In the genomic region with DNA sequence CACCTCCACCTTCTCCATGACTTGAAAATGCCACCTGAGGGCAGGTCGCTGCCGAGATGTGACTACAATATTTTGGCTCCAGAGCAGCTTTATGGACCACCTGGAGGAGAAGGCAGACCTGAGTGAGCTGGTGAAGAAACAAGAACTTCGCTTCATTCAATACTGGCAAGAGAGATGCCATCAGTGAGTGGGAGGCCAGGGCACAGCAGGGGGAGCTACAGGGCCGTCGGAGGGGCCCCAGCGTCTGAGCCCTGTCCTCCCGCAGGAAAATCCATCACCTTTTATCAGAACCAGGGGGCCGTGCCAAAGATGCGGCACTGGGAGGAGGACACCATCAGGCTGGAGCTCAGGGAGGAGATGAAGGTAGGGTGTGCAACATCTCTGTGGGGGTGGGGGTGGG, we compare ENCODE assay signal across 12 cellular contexts. TPM values are rescaled to one million over a fixed set of nuclear protein-coding genes. Genes with fewer than 3 reads are reported as not detected.
DNase-seq lines count a peak whose midpoint lies in the region; ATAC-seq and TF ChIP-seq lines count a peak whose summit lies in the region.
"Not testable (repeated sequence)": the region's sequence is repeated elsewhere in the genome, so short reads cannot be mapped to it uniquely, and the experiment has no call there.
"Had no signal": no experiment of that assay in that cellular context is flagged by ENCODE, and none has a peak within 500 bp of the region (broad histone marks: within the 10 kb centered on the region; RNA-seq: fewer than 3 reads in every experiment).

No MANE protein-coding gene starts in this region.

- H3K27ac ChIP-seq in GM23338 (ENCODE audit: low read depth); WERI-Rb-1; endodermal cell (ENCODE audit: low read depth, low read length); left ventricle myocardium inferior (replicated peaks); thoracic aorta: not testable (repeated sequence)

- ATAC-seq in GM23338; thoracic aorta (ENCODE audit: insufficient number of reproducible peaks, low FRiP score, low read depth): not testable (repeated sequence)

- not testable (repeated sequence) for H3K27me3 ChIP-seq in GM23338 (ENCODE audit: insufficient read depth); WERI-Rb-1 (ENCODE audit: insufficient read depth, low read depth, severe bottlenecking); endodermal cell (ENCODE audit: control insufficient read depth, insufficient read depth, low read length, poor library complexity, severe bottlenecking); left ventricle myocardium inferior (ENCODE audit: low read depth); thoracic aorta (replicated peaks; ENCODE audit: insufficient read depth)

- H2AFZ ChIP-seq in GM23338, result not testable (repeated sequence)

- H3K9ac ChIP-seq in endodermal cell (ENCODE audit: extremely low read depth, low read length, poor library complexity, severe bottlenecking), result not testable (repeated sequence)

- not testable (repeated sequence) for H4K20me1 ChIP-seq in GM23338 (replicated peaks; ENCODE audit: insufficient read depth)

- not testable (repeated sequence) for H3K9me3 ChIP-seq in WERI-Rb-1 (ENCODE audit: severe bottlenecking); endodermal cell (ENCODE audit: control insufficient read depth, low read length); left ventricle myocardium inferior (replicated peaks); thoracic aorta

- H3K36me3 ChIP-seq in GM23338 (ENCODE audit: insufficient read depth); WERI-Rb-1; endodermal cell (ENCODE audit: control insufficient read depth, insufficient read depth, low read length); left ventricle myocardium inferior; thoracic aorta: not testable (repeated sequence)

- DNase-seq in GM23338 (ENCODE audit: low spot score); LNCaP clone FGC (ENCODE audit: low read depth); endodermal cell; left ventricle myocardium inferior; thoracic aorta (ENCODE audit: low spot score): not testable (repeated sequence)
- DNase-seq in WERI-Rb-1, result peak; percentile 16

- H3K27me3 Mint-ChIP-seq in GM23338 (ENCODE audit: insufficient read depth, low read depth, poor library complexity); endodermal cell (ENCODE audit: insufficient read depth): not testable (repeated sequence)

- not testable (repeated sequence) for H3K4me3 Mint-ChIP-seq in GM23338, endodermal cell

- H3K4me1 Mint-ChIP-seq in GM23338, endodermal cell: not testable (repeated sequence)

- not testable (repeated sequence) for H3K4me1 ChIP-seq in GM23338 (ENCODE audit: insufficient read depth); endodermal cell (ENCODE audit: control insufficient read depth, insufficient read depth, low read length); left ventricle myocardium inferior; thoracic aorta (ENCODE audit: control insufficient read depth in 1 of 2, low read depth in 2 of 2)

- H3K4me3 ChIP-seq in GM23338; LNCaP clone FGC (ENCODE audit: low read depth, low read length); WERI-Rb-1 (ENCODE audit: low read depth, low read length); endodermal cell (ENCODE audit: low read length); left ventricle myocardium inferior; thoracic aorta: not testable (repeated sequence)

- H3K27ac Mint-ChIP-seq in GM23338, endodermal cell: not testable (repeated sequence)

- not testable (repeated sequence) for H3K79me2 ChIP-seq in GM23338 (replicated peaks; ENCODE audit: insufficient read depth)

- H3K9me3 Mint-ChIP-seq in GM23338, endodermal cell: not testable (repeated sequence)

- not testable (repeated sequence) for H3K4me2 ChIP-seq in GM23338

- H3K36me3 Mint-ChIP-seq in GM23338 (ENCODE audit: low read depth); endodermal cell (ENCODE audit: low read depth): not testable (repeated sequence)

- H3F3A ChIP-seq in GM23338 (replicated peaks; ENCODE audit: low read depth), result not testable (repeated sequence)

- 78% methylated on average over 3 of the region's 9 CpGs; no CpG with 5 or more reads in 1 of the 2 experiments for WGBS in endodermal cell (ENCODE audit: insufficient coverage in 1 of 2, insufficient read length in 1 of 2), 2 experiments

- intact Hi-C loops in left ventricle myocardium inferior (cut with micrococcal nuclease), result not testable (repeated sequence)

- not testable (repeated sequence) for H3K9me2 ChIP-seq in GM23338 (ENCODE audit: insufficient read depth)

- TF ChIP-seq CTCF in GM23338 (conservative IDR thresholded peaks at IDR 0.05; ENCODE audit: low read depth in 2 of 2), result peak; percentile 26; a peak in 2 of 4 replicates
- TF ChIP-seq CTCF in LNCaP clone FGC (IDR thresholded peaks at IDR 0.05; ENCODE audit: control insufficient read depth, extremely low read depth, insufficient read depth), result 0 out of 2 replicates have a peak, but pooled peaks have one; percentile 8
- peak; percentile 6; the same call in 1 of the 2 replicates for TF ChIP-seq CTCF in WERI-Rb-1 (IDR thresholded peaks at IDR 0.05; ENCODE audit: low read depth, low read length)
- peak; percentile 51 for TF ChIP-seq CTCF in endodermal cell (conservative IDR thresholded peaks at IDR 0.05)
- peak; percentile 55 for TF ChIP-seq CTCF in left ventricle myocardium inferior (IDR thresholded peaks at IDR 0.05; ENCODE audit: borderline replicate concordance)
- peak; percentile 53 for TF ChIP-seq CTCF in thoracic aorta (IDR thresholded peaks at IDR 0.05)

RNA-seq across cellular contexts. Expression of a gene that starts 9.7 kb away (rescaled TPM):
- total RNA-seq in GM23338 (2014; rRNA removed; shearing (Covaris generic)), result not detected in 2 replicates
- polyA plus RNA-seq in GM23338 (2016; fragmentation: Nextera tagmentation; extraction: Ambion mirVana), result 0.05 TPM in 1 of 2 replicates, not detected in the other
- total RNA-seq in endodermal cell, result under 1 TPM in 1 of 2 donors, not detected in 1; 0.07 TPM
- polyA plus RNA-seq in endodermal cell (2013, experiment 1 of 2), result not detected
- not detected for polyA plus RNA-seq in endodermal cell (2013, experiment 2 of 2)
- total RNA-seq in left ventricle myocardium inferior, result 0.33 TPM
- under 1 TPM; 0.14 to 0.42 TPM for total RNA-seq in thoracic aorta
- total RNA-seq: A673, Daoy, G401 had no signal
- polyA plus RNA-seq: CD4-positive, alpha-beta memory T cell had no signal

RNA-seq across cellular contexts. Expression of a gene that starts 30.3 kb away (rescaled TPM):
- not detected in 2 replicates for total RNA-seq in GM23338 (2014; rRNA removed; shearing (Covaris generic))
- not detected in 2 replicates for polyA plus RNA-seq in GM23338 (2016; fragmentation: Nextera tagmentation; extraction: Ambion mirVana)
- not detected for total RNA-seq in endodermal cell
- not detected for polyA plus RNA-seq in endodermal cell (2013, experiment 1 of 2)
- not detected for polyA plus RNA-seq in endodermal cell (2013, experiment 2 of 2)
- total RNA-seq in left ventricle myocardium inferior, result not detected
- total RNA-seq in thoracic aorta, result not detected
- total RNA-seq: A673; Calu3; CD4-positive, alpha-beta memory T cell; Daoy; G401 had no signal
- polyA plus RNA-seq: BJ; CD4-positive, alpha-beta memory T cell had no signal
